ENCODE assay signal across 26 cellular contexts in genomic region chr7:7984424-7984823, GRCh38.
"Had no signal": no experiment of that assay in that cellular context is flagged by ENCODE, and none has a peak within 500 bp of the region (broad histone marks: within the 10 kb centered on the region; RNA-seq: fewer than 3 reads in every experiment).

No MANE protein-coding gene starts in this region.

- DNase-seq: nephron progenitor cell; occipital lobe; ovary; posterior cingulate gyrus; psoas muscle; right cardiac atrium; right lobe of liver; sigmoid colon; small intestine; stimulated activated CD4-positive, alpha-beta T cell treated with anti-CD3 and anti-CD28 coated beads, Interleukin-15, amount 100 ng/mL, for 24 hours; stimulated activated CD4-positive, alpha-beta T cell treated with anti-CD3 and anti-CD28 coated beads, Interleukin-2, amount 100 ng/mL, for 24 hours; stimulated activated CD4-positive, alpha-beta T cell treated with anti-CD3 and anti-CD28 coated beads, Interleukin-2, amount 100 ng/mL, for 48 hours; stimulated activated CD4-positive, alpha-beta T cell treated with anti-CD3 and anti-CD28 coated beads, Interleukin-4, amount 100 ng/mL, for 24 hours; stimulated activated naive B cell treated with anti-CD40 and anti-IgM and Interleukin-4, amounts not matched to agents 10 μg/mL and 1 μg/mL and 100 μg/mL, for 72 hours; stimulated activated naive CD4-positive, alpha-beta T cell treated with Interleukin-2 at 50 U/mL for 16 hours; stomach; thyroid gland; trophoblast cell; upper lobe of left lung had no signal

- H3K79me2 ChIP-seq: parathyroid adenoma had no signal

- H3K27me3 ChIP-seq: ovary, right lobe of liver, sigmoid colon, stomach, thyroid gland, tibial nerve, upper lobe of left lung, vagina had no signal

- H3K4me1 ChIP-seq: parathyroid adenoma, vagina had no signal

- ATAC-seq: natural killer cell treated with Interleukin-12 subunit alpha and Interleukin-12 subunit beta and Interleukin-15 and Interleukin-18, amount 100 ng/mL, for 72 hours; psoas muscle; right cardiac atrium; stimulated activated effector memory CD8-positive, alpha-beta T cell treated with anti-CD3 and anti-CD28 coated beads, Interleukin-12 subunit alpha, Interleukin-12 subunit beta, amount 100 ng/mL, for 72 hours; stimulated activated naive B cell treated with anti-CD40 and anti-IgM and Interleukin-4, amounts not matched to agents 10 μg/mL and 1 μg/mL and 100 μg/mL, for 72 hours had no signal

- H3K9me3 ChIP-seq: ovary, psoas muscle, right lobe of liver, sigmoid colon, stomach, thoracic aorta, thyroid gland, tibial nerve, upper lobe of left lung, vagina had no signal

- H3K4me3 ChIP-seq: ovary, psoas muscle, right lobe of liver, sigmoid colon, stomach, thoracic aorta, thyroid gland, tibial nerve, upper lobe of left lung, vagina had no signal

- H3K36me3 ChIP-seq: ovary, right lobe of liver, sigmoid colon, stomach, thoracic aorta, thyroid gland, tibial nerve, upper lobe of left lung, vagina had no signal

- H3K27ac ChIP-seq: ovary, parathyroid adenoma, psoas muscle, right lobe of liver, sigmoid colon, stomach, thoracic aorta, tibial nerve, upper lobe of left lung, vagina had no signal

- H2AFZ ChIP-seq: parathyroid adenoma had no signal

- FAIRE-seq: small intestine, urothelium cell line had no signal

- H3K9ac ChIP-seq: parathyroid adenoma had no signal
